In genomic region chr12:100717733-100718067, GRCh38 we compare ENCODE assay signal across 10 cellular contexts.
DNase-seq lines count a peak whose midpoint lies in the region; ATAC-seq and TF ChIP-seq lines count a peak whose summit lies in the region.
"Had no signal": no experiment of that assay in that cellular context is flagged by ENCODE, and none has a peak within 500 bp of the region (broad histone marks: within the 10 kb centered on the region; RNA-seq: fewer than 3 reads in every experiment).

No MANE protein-coding gene starts in this region.

- H3K4me1 ChIP-seq in cardiac muscle cell (ENCODE audit: low read depth), result peaks cover 5% of the 10 kb centered on the region
- peaks cover 0 to 13% (median 11%) of the 10 kb centered on the region in 4 donors for H3K4me1 ChIP-seq in transverse colon

- ATAC-seq in Right ventricle myocardium superior (ENCODE audit: poor library complexity) (no peak), HG02973 (IDR thresholded peaks at IDR 0.05; ENCODE audit: unreplicated experiment) (no peak), GM18909 (IDR thresholded peaks at IDR 0.05; ENCODE audit: poor library complexity, unreplicated experiment) (no peak)

- H3K27me3 ChIP-seq in cardiac muscle cell, result peaks cover 52% of the 10 kb centered on the region
- peaks cover 27% of the 10 kb centered on the region for H3K27me3 ChIP-seq in kidney epithelial cell (ENCODE audit: control insufficient read depth, insufficient read depth, low read length)
- peaks cover 59% of the 10 kb centered on the region for H3K27me3 ChIP-seq in transverse colon

- H3K4me3 ChIP-seq in cardiac muscle cell, result peak overlapping the region; percentile 37
- H3K4me3 ChIP-seq in cardiac fibroblast (replicated peaks in 1 of 2; ENCODE audit: low read depth in 2 of 2, low read length in 2 of 2), result peak overlapping the region; percentile 39 to 55
- peak overlapping the region; percentile 36 for H3K4me3 ChIP-seq in kidney epithelial cell (ENCODE audit: low read depth, low read length)
- H3K4me3 ChIP-seq in transverse colon, result peak overlapping the region in 3 of 4 donors; percentile 27 to 38 (median 37)

- H3K9me3 ChIP-seq in cardiac muscle cell (ENCODE audit: low read depth) (no peaks in the 10 kb centered on the region), transverse colon (no peaks in the 10 kb centered on the region)

- 5 to 14% methylated on average over 1 to 13 of the region's 13 CpGs for WGBS in transverse colon (ENCODE audit: low coverage in 1 of 2), 2 donors

- TF ChIP-seq EP300 in transverse colon (IDR thresholded peaks at IDR 0.05; ENCODE audit: low read depth), result no peak

- in situ Hi-C loops in transverse colon (cut with MboI; ENCODE audit: low pct_ligation_motif_present in 1 of 4, low pct_unique_long_range_greater_than_20kb in 1 of 4, low sequenced_read_pairs in 3 of 4), result no loop called here

- TF ChIP-seq POLR2A in transverse colon (IDR thresholded peaks at IDR 0.05), result no peak

- H3K27ac ChIP-seq in cardiac muscle cell (no peak overlapping the region), transverse colon (no peak overlapping the region)

- TF ChIP-seq CTCF in cardiac muscle cell (IDR thresholded peaks at IDR 0.05; ENCODE audit: low read depth, low read length), result no peak
- no peak for TF ChIP-seq CTCF in cardiac fibroblast (IDR thresholded peaks at IDR 0.05; ENCODE audit: low read depth, low read length)
- TF ChIP-seq CTCF in kidney epithelial cell (IDR thresholded peaks at IDR 0.05; ENCODE audit: insufficient read depth, low read length, poor library complexity, severe bottlenecking), result no peak
- TF ChIP-seq CTCF in transverse colon (IDR thresholded peaks at IDR 0.05), result no peak

- intact Hi-C loops in Right ventricle myocardium superior (cut with DNase I) (no loop called here), transverse colon (cut with DNase I; ENCODE audit: low total_unique reads) (no loop called here)

- DNase-seq in cardiac muscle cell (ENCODE audit: low read depth in 1 of 2, low spot score in 1 of 2) (peak; percentile 6 to 24), Right ventricle myocardium superior (no peak), cardiac fibroblast (ENCODE audit: low read depth in 2 of 2) (peak in 1 of 2 donors; percentile 19), kidney epithelial cell (ENCODE audit: low read depth) (no peak), transverse colon (no peak)
- DNase-seq in stimulated activated CD4-positive, alpha-beta T cell treated with anti-CD3 and anti-CD28 coated beads, Interleukin-12 subunit alpha, Interleukin-12 subunit beta, amount 100 ng/mL, for 4 hours, result no peak
- DNase-seq: Karpas-422; NK-92 treated with Interleukin-12 subunit alpha and Interleukin-12 subunit beta, amount 100 ng/mL, for 24 hours had no signal

- H3K36me3 ChIP-seq in cardiac muscle cell, result no peaks in the 10 kb centered on the region
- H3K36me3 ChIP-seq in kidney epithelial cell (ENCODE audit: control insufficient read depth, insufficient read depth, low read length), result no peaks in the 10 kb centered on the region
- H3K36me3 ChIP-seq in transverse colon, result no peaks in the 10 kb centered on the region

Comparison
In these comparisons a context has a peak if more than half of its experiments do, and no peak if none do; other contexts are left out.
1. DNase-seq: peak in cardiac muscle cell (2 of 2); none in Right ventricle myocardium superior (single experiment), kidney epithelial cell (single experiment), transverse colon (single experiment) and stimulated activated CD4-positive, alpha-beta T cell treated with anti-CD3 and anti-CD28 coated beads, Interleukin-12 subunit alpha, Interleukin-12 subunit beta, amount 100 ng/mL, for 4 hours (single experiment).
2. Peak in every context shown above with its lines, with median percentiles within 50 percentile points of each other: H3K4me3 ChIP-seq.